ENCODE assay signal across 20 cellular contexts in the genomic region with DNA sequence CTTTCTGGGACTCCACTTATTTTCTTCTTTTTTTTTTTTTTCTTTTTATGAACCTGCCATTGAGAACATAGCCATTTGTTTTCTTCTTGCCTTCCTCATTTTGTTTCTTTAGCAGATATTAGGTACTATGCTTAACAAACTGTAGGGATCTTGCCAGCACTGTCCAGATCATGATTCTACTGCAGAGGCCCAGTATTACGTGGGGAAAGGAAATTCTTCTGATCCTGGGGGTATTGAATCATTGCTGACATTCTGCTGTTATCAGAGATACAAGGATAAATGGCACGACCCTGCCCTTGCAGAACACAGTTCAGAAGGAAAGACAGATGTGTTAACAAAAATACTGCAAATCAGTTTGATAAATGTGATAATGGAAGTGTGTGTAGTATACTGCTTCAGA.
"Had no signal": no experiment of that assay in that cellular context is flagged by ENCODE, and none has a peak within 500 bp of the region (broad histone marks: within the 10 kb centered on the region; RNA-seq: fewer than 3 reads in every experiment).

No MANE protein-coding gene starts in this region.

- H3K4me1 Mint-ChIP-seq: naive thymus-derived CD8-positive, alpha-beta T cell had no signal

- H3K79me2 ChIP-seq: hepatocyte had no signal

- H3K4me3 ChIP-seq: esophagus muscularis mucosa, hepatocyte, mucosa of descending colon, psoas muscle, right lobe of liver, spleen, stomach had no signal

- H2AFZ ChIP-seq: hepatocyte had no signal

- H3K4me2 ChIP-seq: hepatocyte had no signal

- H3K9me3 Mint-ChIP-seq: naive thymus-derived CD8-positive, alpha-beta T cell had no signal

- DNase-seq: effector memory CD4-positive, alpha-beta T cell; foreskin melanocyte; head of caudate nucleus; kidney glomerular epithelial cell; mucosa of descending colon; naive thymus-derived CD8-positive, alpha-beta T cell; psoas muscle; retina; right lobe of liver; spleen; stimulated activated CD4-positive, alpha-beta T cell treated with anti-CD3 and anti-CD28 coated beads, Interleukin-15, amount 100 ng/mL, for 24 hours; stimulated activated CD4-positive, alpha-beta T cell treated with anti-CD3 and anti-CD28 coated beads, Interleukin-1b, Interleukin-23, amount 100 ng/mL, for 48 hours; stimulated activated CD4-positive, alpha-beta T cell treated with anti-CD3 and anti-CD28 coated beads, Interleukin-4, amount 100 ng/mL, for 4 hours; stimulated activated naive CD4-positive, alpha-beta T cell; stomach; trophoblast cell had no signal

- H3K36me3 ChIP-seq: neutrophil, right lobe of liver had no signal

- H3K4me1 ChIP-seq: esophagus muscularis mucosa, psoas muscle, right lobe of liver, spleen, stomach had no signal

- H3K27ac ChIP-seq: epithelial cell of prostate, esophagus muscularis mucosa, hepatocyte, neutrophil, psoas muscle, right lobe of liver, spleen, stomach had no signal

- H3K27me3 ChIP-seq: esophagus muscularis mucosa, hepatocyte, neutrophil, right lobe of liver, spleen, stomach had no signal

- ATAC-seq: mucosa of descending colon; naive thymus-derived CD8-positive, alpha-beta T cell; psoas muscle; right lobe of liver had no signal

- H3K27ac Mint-ChIP-seq: naive thymus-derived CD8-positive, alpha-beta T cell had no signal

- H3K4me3 Mint-ChIP-seq: naive thymus-derived CD8-positive, alpha-beta T cell had no signal

- H3K9me3 ChIP-seq: esophagus muscularis mucosa, mucosa of descending colon, neutrophil, psoas muscle, right lobe of liver, spleen, stomach had no signal
